Comparison of ENCODE assay signal across 26 cellular contexts in genomic region chr2:177344316-177344715, GRCh38. TPM values are rescaled to one million over a fixed set of nuclear protein-coding genes. Genes with fewer than 3 reads are reported as not detected.
A peak's percentile ranks its signal among the peaks of the same experiment; 100 is the strongest.
DNase-seq lines count a peak whose midpoint lies in the region; ATAC-seq and TF ChIP-seq lines count a peak whose summit lies in the region.
"Had no signal": no experiment of that assay in that cellular context is flagged by ENCODE, and none has a peak within 500 bp of the region (broad histone marks: within the 10 kb centered on the region; RNA-seq: fewer than 3 reads in every experiment).

No MANE protein-coding gene starts in this region.

- H3K9me3 ChIP-seq in Loucy (ENCODE audit: insufficient read depth, low read depth, low read length) (no peaks in the 10 kb centered on the region), PC-9 (ENCODE audit: insufficient read depth, low read depth) (no peaks in the 10 kb centered on the region)
- H3K9me3 ChIP-seq: Caco-2, SK-N-SH had no signal

- CTCF ChIA-PET in PC-9 (lab: Charles Lee), result interaction anchor here (0.6 to 1.4 kb wide), 2 partner anchors 72 to 396 kb away, joined by 3 to 4 read pairs; no protein-coding TSS in a partner anchor

- intact Hi-C loops in PC-9 (cut with micrococcal nuclease; ENCODE audit: unreplicated experiment), result no loop called here

- H3K4me1 ChIP-seq in Loucy (ENCODE audit: insufficient read depth, low read length, poor library complexity, severe bottlenecking) (no peaks in the 10 kb centered on the region), PC-9 (replicated peaks; ENCODE audit: insufficient read depth) (peaks cover 6% of the 10 kb centered on the region)

- no peak overlapping the region for H3K27ac ChIP-seq in PC-9
- H3K27ac ChIP-seq: KMS-11 had no signal

- H4K20me1 ChIP-seq in Loucy (ENCODE audit: insufficient read depth, low read length, poor library complexity, severe bottlenecking) (no peaks in the 10 kb centered on the region), PC-9 (ENCODE audit: insufficient read depth) (no peaks in the 10 kb centered on the region)

- no TSS peak for BruUV-seq in PC-9 (replicated peaks; lab: Mats Ljungman, UMichigan)

- ATAC-seq in HG02884 (IDR thresholded peaks at IDR 0.05; ENCODE audit: unreplicated experiment), result no peak

- H3K4me3 ChIP-seq in GM12875 (ENCODE audit: low read depth, low read length) (no peak overlapping the region), Loucy (ENCODE audit: low read length, poor library complexity, severe bottlenecking) (no peak overlapping the region), PC-9 (no peak overlapping the region), epithelial cell of esophagus (ENCODE audit: low read length) (no peak overlapping the region)

- H3F3A ChIP-seq in Loucy (ENCODE audit: low read depth), result no peaks in the 10 kb centered on the region
- peaks cover 3% of the 10 kb centered on the region for H3F3A ChIP-seq in PC-9 (ENCODE audit: insufficient read depth, low read depth)

- no peaks in the 10 kb centered on the region for H3K79me2 ChIP-seq in Loucy (ENCODE audit: insufficient read depth, low read length)
- H3K79me2 ChIP-seq in PC-9 (ENCODE audit: low read depth), result no peaks in the 10 kb centered on the region

- H2AFZ ChIP-seq in Loucy (ENCODE audit: low read length), result no peak overlapping the region
- no peak overlapping the region for H2AFZ ChIP-seq in PC-9

- DNase-seq in PC-9, result no peak
- no peak for DNase-seq in epithelial cell of esophagus (ENCODE audit: low read depth)
- no peak for DNase-seq in NCI-H1092 (lab: John Stamatoyannopoulos, UW)
- DNase-seq in stimulated activated CD4-positive, alpha-beta T cell treated with anti-CD3 and anti-CD28 coated beads, Interleukin-4, amount 100 ng/mL, for 4 hours, result no peak
- DNase-seq: Caco-2; CD4-positive, alpha-beta T cell; DMS 273 treated with DMSO at 0.1 percent for 48 hours; DND-41; H7; HFFc6; MV-4-11; NCI-H1417; NCI-H1694 treated with DMSO at 0.1 percent for 48 hours; NCI-H2081 treated with DMSO at 0.1 percent for 48 hours; NCI-H510A; NCI-H748 treated with DMSO at 0.1 percent for 48 hours; NK-92 treated with Interleukin-12 subunit alpha and Interleukin-12 subunit beta, amount 100 ng/mL, for 24 hours; OCI-M1; RPMI8226; SHP77; SK-N-SH; T-helper 2 cell had no signal

- no peak overlapping the region for H3K9ac ChIP-seq in Loucy (ENCODE audit: low read depth, low read length, poor library complexity, severe bottlenecking)
- H3K9ac ChIP-seq: KMS-11, SK-N-SH had no signal

- H3K9me2 ChIP-seq in Loucy (replicated peaks; ENCODE audit: low read depth, low read length) (no peaks in the 10 kb centered on the region), PC-9 (ENCODE audit: insufficient read depth) (no peaks in the 10 kb centered on the region)
- H3K9me2 ChIP-seq: SK-N-SH had no signal

- POLR2A ChIA-PET in PC-9 (lab: Charles Lee; ENCODE audit: unreplicated experiment), result no interaction called here

- no peaks in the 10 kb centered on the region for H3K27me3 ChIP-seq in Loucy (ENCODE audit: insufficient read depth, low read length, poor library complexity, severe bottlenecking)
- H3K27me3 ChIP-seq in PC-9 (ENCODE audit: insufficient read depth, low read depth), result no peaks in the 10 kb centered on the region

- H3K4me2 ChIP-seq in Loucy (ENCODE audit: low read depth, low read length, poor library complexity, severe bottlenecking) (no peak overlapping the region), PC-9 (no peak overlapping the region)
- H3K4me2 ChIP-seq: KMS-11, SK-N-SH had no signal

- TF ChIP-seq CTCF in GM12875 (IDR thresholded peaks at IDR 0.05; ENCODE audit: borderline replicate concordance, insufficient read depth, low read depth, low read length), result 0 out of 2 replicates have a peak, but pooled peaks have one; percentile 9
- peak; percentile 23; the same call in 1 of the 2 replicates for TF ChIP-seq CTCF in Loucy (conservative IDR thresholded peaks at IDR 0.05; ENCODE audit: low read length)
- peak; percentile 44; the same call in 1 of the 2 replicates for TF ChIP-seq CTCF in PC-9 (conservative IDR thresholded peaks at IDR 0.05)
- TF ChIP-seq CTCF in epithelial cell of esophagus (IDR thresholded peaks at IDR 0.05; ENCODE audit: insufficient read depth, low read depth, low read length, missing control alignments), result peak; percentile 34

- H3K36me3 ChIP-seq in Loucy (ENCODE audit: insufficient read depth, low read length) (no peaks in the 10 kb centered on the region), PC-9 (ENCODE audit: low read depth) (no peaks in the 10 kb centered on the region)

RNA-seq across cellular contexts. Expression of gene AGPS, which starts 48.3 kb away (rescaled TPM):
- 101 and 107 TPM in 2 replicates for total RNA-seq in PC-9 (2021)
